16 cellular contexts compared by ENCODE assay signal in genomic region chr6:44784195-44784594, GRCh38.
A peak's percentile ranks its signal among the peaks of the same experiment; 100 is the strongest.
DNase-seq lines count a peak whose midpoint lies in the region; TF ChIP-seq lines count a peak whose summit lies in the region.
"Had no signal": no experiment of that assay in that cellular context is flagged by ENCODE, and none has a peak within 500 bp of the region (broad histone marks: within the 10 kb centered on the region; RNA-seq: fewer than 3 reads in every experiment).

No MANE protein-coding gene starts in this region.

- 81% methylated on average over 1 of the region's 1 CpG; no CpG with 5 or more reads in 1 of the 2 experiments for WGBS in endodermal cell (ENCODE audit: insufficient coverage in 1 of 2, insufficient read length in 1 of 2), 2 experiments

- H3K27ac Mint-ChIP-seq in endodermal cell (peak overlapping the region; percentile 59), nephron progenitor cell (peak overlapping the region; percentile 11)
- H3K27ac Mint-ChIP-seq: CD4-positive, alpha-beta memory T cell; HFFc6 had no signal

- no peak overlapping the region for H3K4me3 Mint-ChIP-seq in endodermal cell
- no peak overlapping the region for H3K4me3 Mint-ChIP-seq in nephron progenitor cell
- H3K4me3 Mint-ChIP-seq: CD4-positive, alpha-beta memory T cell; HFFc6 had no signal

- peaks cover 26% of the 10 kb centered on the region for H3K9me3 ChIP-seq in WERI-Rb-1 (ENCODE audit: severe bottlenecking)
- H3K9me3 ChIP-seq in endodermal cell (ENCODE audit: control insufficient read depth, low read length), result no peaks in the 10 kb centered on the region
- H3K9me3 ChIP-seq: HAP-1 had no signal

- H3K9me3 Mint-ChIP-seq in endodermal cell (peaks cover 21% of the 10 kb centered on the region), nephron progenitor cell (peaks cover 30% of the 10 kb centered on the region)

- DNase-seq in RPMI7951 (ENCODE audit: low read depth) (peak; percentile 39), WERI-Rb-1 (no peak), endodermal cell (no peak), nephron progenitor cell (no peak), NCI-H2081 treated with DMSO at 0.1 percent for 48 hours (lab: John Stamatoyannopoulos, UW) (no peak)
- no peak for DNase-seq in activated effector memory CD4-positive, alpha-beta T cell treated with Interleukin-2 at 50 U/mL for 16 hours
- DNase-seq: C1 segment of cervical spinal cord; Calu3; CD4-positive, alpha-beta memory T cell; COR-L47; DMS53; DMS79 treated with DMSO at 0.1 percent for 48 hours; GF-D8; GOT3; HFFc6 had no signal

- H3K27me3 Mint-ChIP-seq in endodermal cell (ENCODE audit: insufficient read depth), result peaks cover 17% of the 10 kb centered on the region
- peaks cover 2% of the 10 kb centered on the region for H3K27me3 Mint-ChIP-seq in nephron progenitor cell (ENCODE audit: low read depth, poor library complexity)
- H3K27me3 Mint-ChIP-seq: CD4-positive, alpha-beta memory T cell had no signal

- no peak overlapping the region for H3K4me3 ChIP-seq in WERI-Rb-1 (ENCODE audit: low read depth, low read length)
- H3K4me3 ChIP-seq in endodermal cell (ENCODE audit: low read length), result peak overlapping the region; percentile 50
- H3K4me3 ChIP-seq: HAP-1 had no signal

- no peaks in the 10 kb centered on the region for H3K27me3 ChIP-seq in WERI-Rb-1 (ENCODE audit: insufficient read depth, low read depth, severe bottlenecking)
- H3K27me3 ChIP-seq in endodermal cell (ENCODE audit: control insufficient read depth, insufficient read depth, low read length, poor library complexity, severe bottlenecking), result no peaks in the 10 kb centered on the region

- peaks cover 21% of the 10 kb centered on the region for H3K4me1 Mint-ChIP-seq in endodermal cell
- peaks cover 27% of the 10 kb centered on the region for H3K4me1 Mint-ChIP-seq in nephron progenitor cell

- no peak overlapping the region for H3K9ac ChIP-seq in endodermal cell (ENCODE audit: extremely low read depth, low read length, poor library complexity, severe bottlenecking)

- H3K36me3 Mint-ChIP-seq in endodermal cell (ENCODE audit: low read depth) (peaks cover 3% of the 10 kb centered on the region), nephron progenitor cell (ENCODE audit: low read depth) (peaks cover 8% of the 10 kb centered on the region)

- no peak for TF ChIP-seq CTCF in WERI-Rb-1 (IDR thresholded peaks at IDR 0.05; ENCODE audit: low read depth, low read length)
- no peak for TF ChIP-seq CTCF in endodermal cell (conservative IDR thresholded peaks at IDR 0.05)
- no peak for TF ChIP-seq CTCF in nephron progenitor cell (IDR thresholded peaks at IDR 0.05)

- H3K36me3 ChIP-seq in WERI-Rb-1 (no peaks in the 10 kb centered on the region; the same call in 1 of the 2 replicates), endodermal cell (ENCODE audit: control insufficient read depth, insufficient read depth, low read length) (no peaks in the 10 kb centered on the region)
- H3K36me3 ChIP-seq: HAP-1 had no signal

- H3K27ac ChIP-seq in WERI-Rb-1 (peak overlapping the region; percentile 62), endodermal cell (ENCODE audit: low read depth, low read length) (no peak overlapping the region)

- peaks cover 13% of the 10 kb centered on the region for H3K4me1 ChIP-seq in endodermal cell (ENCODE audit: control insufficient read depth, insufficient read depth, low read length)
- H3K4me1 ChIP-seq: HAP-1 had no signal
